Comparison of ENCODE assay signal across 16 cellular contexts in the genomic region with DNA sequence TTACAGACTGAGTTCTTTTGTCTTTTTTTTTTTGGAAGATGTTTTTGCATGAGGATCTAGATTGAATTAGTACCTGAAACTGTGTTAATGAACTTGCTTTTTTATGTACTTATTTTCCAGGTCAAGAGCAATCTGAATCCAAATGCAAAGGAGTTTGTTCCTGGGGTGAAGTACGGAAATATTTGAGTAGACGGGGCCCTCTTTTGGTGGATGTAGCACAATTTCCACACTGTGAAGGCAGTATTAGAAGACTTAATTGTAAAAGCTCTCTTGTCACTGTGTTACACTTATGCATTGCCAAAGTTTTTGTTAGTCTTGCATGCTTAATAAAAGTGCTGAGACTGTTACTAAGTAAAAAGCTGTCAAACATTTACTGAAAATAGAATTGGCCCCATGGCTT. TPM values are rescaled to one million over a fixed set of nuclear protein-coding genes. Genes with fewer than 3 reads are reported as not detected.
A peak's percentile ranks its signal among the peaks of the same experiment; 100 is the strongest.
DNase-seq lines count a peak whose midpoint lies in the region; ATAC-seq, FAIRE-seq and TF ChIP-seq lines count a peak whose summit lies in the region.
"Had no signal": no experiment of that assay in that cellular context is flagged by ENCODE, and none has a peak within 500 bp of the region (broad histone marks: within the 10 kb centered on the region; RNA-seq: fewer than 3 reads in every experiment).

No MANE protein-coding gene starts in this region.

- no peaks in the 10 kb centered on the region for H3K27me3 ChIP-seq in foreskin keratinocyte
- H3K27me3 ChIP-seq in CD8-positive, alpha-beta T cell (ENCODE audit: insufficient read depth, low read length), result no peaks in the 10 kb centered on the region
- H3K27me3 ChIP-seq: adrenal gland; BLaER1 treated with 17β-estradiol and CSF1 and Interleukin-3, amounts not matched to agents 10 nM and 100 nM; left lung; neutrophil had no signal

- intact Hi-C loops in CD8-positive, alpha-beta T cell (cut with DNase I, micrococcal nuclease), result no loop called here

- peak; percentile 27 for FAIRE-seq in A204.1 (lab: Jason Lieb, UNC)

- no peaks in the 10 kb centered on the region for H3K4me1 Mint-ChIP-seq in CD8-positive, alpha-beta T cell (ENCODE audit: low read depth)

- POLR2A ChIA-PET in GM10248 (lab: Yijun Ruan, JAX), result interaction anchor here (1.6 kb wide), 1 partner anchor 19 kb away, joined by 4 read pairs; no protein-coding TSS in a partner anchor
- POLR2A ChIA-PET in CD8-positive, alpha-beta T cell (lab: Charles Lee), result no interaction called here

- no peaks in the 10 kb centered on the region for H3K27me3 Mint-ChIP-seq in CD8-positive, alpha-beta T cell (ENCODE audit: low read depth)

- no peak for ATAC-seq in foreskin keratinocyte
- ATAC-seq in GM18498 (IDR thresholded peaks at IDR 0.05; ENCODE audit: unreplicated experiment), result no peak
- ATAC-seq in CD8-positive, alpha-beta T cell, result no peak
- ATAC-seq: left lung had no signal

- DNase-seq in GM10248 (ENCODE audit: extremely low spot score) (no peak), RKO (ENCODE audit: low spot score) (peak; percentile 36), foreskin keratinocyte (no peak), EL (no peak), GM10266 (ENCODE audit: extremely low spot score) (no peak)
- no peak for DNase-seq in CD8-positive, alpha-beta T cell
- DNase-seq: effector memory CD4-positive, alpha-beta T cell; KG1; left lung; NCI-H2171; stimulated activated naive CD4-positive, alpha-beta T cell treated with Interleukin-2 at 50 U/mL for 16 hours had no signal

- no peaks in the 10 kb centered on the region for H3K4me1 ChIP-seq in foreskin keratinocyte
- no peaks in the 10 kb centered on the region for H3K4me1 ChIP-seq in CD8-positive, alpha-beta T cell (ENCODE audit: insufficient read depth, low read length)
- H3K4me1 ChIP-seq: left lung had no signal

- no peak overlapping the region for H3K27ac ChIP-seq in foreskin keratinocyte
- H3K27ac ChIP-seq in CD8-positive, alpha-beta T cell (ENCODE audit: low read depth, low read length), result no peak overlapping the region
- H3K27ac ChIP-seq: adrenal gland; BLaER1 treated with 17β-estradiol and CSF1 and Interleukin-3, amounts not matched to agents 10 nM and 100 nM; left lung; neutrophil had no signal

- no peaks in the 10 kb centered on the region for H3K9me3 ChIP-seq in CD8-positive, alpha-beta T cell (ENCODE audit: low read length)
- H3K9me3 ChIP-seq: adrenal gland; BLaER1 treated with 17β-estradiol and CSF1 and Interleukin-3, amounts not matched to agents 10 nM and 100 nM; left lung; neutrophil had no signal

- no peak overlapping the region for H3K4me3 ChIP-seq in CD8-positive, alpha-beta T cell (ENCODE audit: low read depth, low read length)
- H3K4me3 ChIP-seq: adrenal gland; BLaER1 treated with 17β-estradiol and CSF1 and Interleukin-3, amounts not matched to agents 10 nM and 100 nM; left lung had no signal

- H3K4me3 Mint-ChIP-seq in CD8-positive, alpha-beta T cell, result no peak overlapping the region

- peaks cover 76% of the 10 kb centered on the region for H3K36me3 Mint-ChIP-seq in CD8-positive, alpha-beta T cell

- H3K9me3 Mint-ChIP-seq in CD8-positive, alpha-beta T cell, result no peaks in the 10 kb centered on the region

- CTCF ChIA-PET in GM10248 (lab: Yijun Ruan, JAX), result interaction anchor here (1.1 to 1.5 kb wide), 3 partner anchors 12 to 579 kb away, joined by 3 read pairs; no protein-coding TSS in a partner anchor
- CTCF ChIA-PET in CD8-positive, alpha-beta T cell (lab: Charles Lee), result interaction anchor here (0.6 kb wide), 1 partner anchor 540 kb away, joined by 3 read pairs; no protein-coding TSS in a partner anchor

- no peak overlapping the region for H3K27ac Mint-ChIP-seq in CD8-positive, alpha-beta T cell

- peaks cover 40% of the 10 kb centered on the region for H3K36me3 ChIP-seq in CD8-positive, alpha-beta T cell (ENCODE audit: insufficient read depth, low read length)

- TF ChIP-seq CTCF in GM10248 (IDR thresholded peaks at IDR 0.05; ENCODE audit: control extremely low read depth, extremely low read depth, low read depth, missing control alignments) (peak; percentile 2), foreskin keratinocyte (conservative IDR thresholded peaks at IDR 0.05) (peak; percentile 31), GM10266 (IDR thresholded peaks at IDR 0.05; ENCODE audit: control insufficient read depth, insufficient read depth, low read depth, missing control alignments) (no peak)
- TF ChIP-seq CTCF in CD8-positive, alpha-beta T cell (IDR thresholded peaks at IDR 0.05), result no peak

RNA-seq across cellular contexts. Expression of a gene that starts 14.5 kb away (rescaled TPM):
- total RNA-seq in foreskin keratinocyte, result not detected in 2 replicates
- not detected in 2 replicates for polyA plus RNA-seq in foreskin keratinocyte
- total RNA-seq in CD8-positive, alpha-beta T cell, result not detected
- polyA plus RNA-seq: adrenal gland had no signal

RNA-seq across cellular contexts. Expression of a gene that starts 21.1 kb away (rescaled TPM):
- 0.21 TPM in 1 of 2 replicates, not detected in the other for total RNA-seq in foreskin keratinocyte
- 0.12 TPM in 1 of 2 replicates, not detected in the other for polyA plus RNA-seq in foreskin keratinocyte
- total RNA-seq in CD8-positive, alpha-beta T cell, result 1 to 10 TPM; 1.5 to 2.1 TPM

RNA-seq across cellular contexts. Expression of a gene that starts 26.3 kb away (rescaled TPM):
- total RNA-seq in foreskin keratinocyte, result 1.4 and 1.6 TPM in 2 replicates
- 1.6 TPM in 2 replicates for polyA plus RNA-seq in foreskin keratinocyte
- total RNA-seq in CD8-positive, alpha-beta T cell, result under 1 TPM; 0.39 to 0.41 TPM

RNA-seq across cellular contexts. Expression of a gene that starts 27.0 kb away (rescaled TPM):
- 37.6 and 43.8 TPM in 2 replicates for total RNA-seq in foreskin keratinocyte
- polyA plus RNA-seq in foreskin keratinocyte, result 47.6 and 61.0 TPM in 2 replicates
- total RNA-seq in CD8-positive, alpha-beta T cell, result 100 to 1,000 TPM; 173 to 179 TPM

RNA-seq across cellular contexts. Expression of a gene that starts 35.3 kb away (rescaled TPM):
- total RNA-seq in foreskin keratinocyte, result 2.8 and 3.8 TPM in 2 replicates
- 5.3 and 5.7 TPM in 2 replicates for polyA plus RNA-seq in foreskin keratinocyte
- 1 to 10 TPM; 2.2 to 3.0 TPM for total RNA-seq in CD8-positive, alpha-beta T cell

Comparison
In these comparisons a context has a peak if more than half of its experiments do, and no peak if none do; other contexts are left out.
1. CTCF ChIP-seq: peak in GM10248 (single experiment) and foreskin keratinocyte (single experiment); none in GM10266 (single experiment) and CD8-positive, alpha-beta T cell (single experiment).